In genomic region chr4:793941-794621, GRCh38 we compare ENCODE assay signal across 16 cellular contexts. TPM values are rescaled to one million over a fixed set of nuclear protein-coding genes. Genes with fewer than 3 reads are reported as not detected.
A peak's percentile ranks its signal among the peaks of the same experiment; 100 is the strongest.
DNase-seq lines count a peak whose midpoint lies in the region; ATAC-seq, FAIRE-seq and TF ChIP-seq lines count a peak whose summit lies in the region.
"Had no signal": no experiment of that assay in that cellular context is flagged by ENCODE, and none has a peak within 500 bp of the region (broad histone marks: within the 10 kb centered on the region; RNA-seq: fewer than 3 reads in every experiment).

No MANE protein-coding gene starts in this region.

- peak overlapping the region; percentile 18; the same call in 1 of the 2 replicates for H3K4me3 Mint-ChIP-seq in WTC11
- H3K4me3 Mint-ChIP-seq in activated CD8-positive, alpha-beta T cell treated with anti-CD3 and anti-CD28 coated beads, Interleukin-2, amount 10 ng/mL, durations not matched to agents 7 days and 5 days, result no peak overlapping the region
- H3K4me3 Mint-ChIP-seq: T-helper 1 cell treated with Interleukin-12 subunit alpha and Interleukin-12 subunit beta and Interleukin-4 antibody, amounts not matched to agents 30 μg/mL and 1 μg/mL, for 36 hours had no signal

- H3K4me1 ChIP-seq in upper lobe of left lung, result peaks cover 15 to 25% (median 19%) of the 10 kb centered on the region in 4 donors

- H3K36me3 Mint-ChIP-seq in WTC11, result no peaks in the 10 kb centered on the region
- no peaks in the 10 kb centered on the region for H3K36me3 Mint-ChIP-seq in activated CD8-positive, alpha-beta T cell treated with anti-CD3 and anti-CD28 coated beads, Interleukin-2, amount 10 ng/mL, durations not matched to agents 7 days and 5 days (ENCODE audit: low read depth)

- peak; percentile 70 for FAIRE-seq in D721Med (lab: Jason Lieb, UNC)

- H3K9me3 ChIP-seq in upper lobe of left lung, result no peaks in the 10 kb centered on the region
- H3K9me3 ChIP-seq: tibial nerve had no signal

- peaks cover 23% of the 10 kb centered on the region for H3K4me1 Mint-ChIP-seq in WTC11
- peaks cover 34% of the 10 kb centered on the region for H3K4me1 Mint-ChIP-seq in activated CD8-positive, alpha-beta T cell treated with anti-CD3 and anti-CD28 coated beads, Interleukin-2, amount 10 ng/mL, durations not matched to agents 7 days and 5 days (ENCODE audit: low read depth)

- TF ChIP-seq CTCF in D721Med (IDR thresholded peaks at IDR 0.05; ENCODE audit: insufficient read depth, missing control alignments), result no peak
- TF ChIP-seq CTCF in WTC11 (IDR thresholded peaks at IDR 0.05), result no peak
- no peak for TF ChIP-seq CTCF in upper lobe of left lung (IDR thresholded peaks at IDR 0.05)

- ATAC-seq in GM19395 (IDR thresholded peaks at IDR 0.05; ENCODE audit: unreplicated experiment) (peak; percentile 53), WTC11 (no peak), upper lobe of left lung (ENCODE audit: low FRiP score in 2 of 2) (no peak), GM18520 (IDR thresholded peaks at IDR 0.05; ENCODE audit: unreplicated experiment) (no peak)
- ATAC-seq in activated CD8-positive, alpha-beta T cell treated with anti-CD3 and anti-CD28 coated beads, Interleukin-2, amount 10 ng/mL, durations not matched to agents 7 days and 5 days, result no peak
- ATAC-seq: PC-3 had no signal

- TF ChIP-seq POLR2A in upper lobe of left lung (IDR thresholded peaks at IDR 0.05), result no peak

- H3K9me3 Mint-ChIP-seq in WTC11, result no peaks in the 10 kb centered on the region
- H3K9me3 Mint-ChIP-seq in activated CD8-positive, alpha-beta T cell treated with anti-CD3 and anti-CD28 coated beads, Interleukin-2, amount 10 ng/mL, durations not matched to agents 7 days and 5 days (ENCODE audit: insufficient read depth), result no peaks in the 10 kb centered on the region
- H3K9me3 Mint-ChIP-seq: T-helper 1 cell treated with Interleukin-12 subunit alpha and Interleukin-12 subunit beta and Interleukin-4 antibody, amounts not matched to agents 30 μg/mL and 1 μg/mL, for 36 hours had no signal

- H3K27me3 Mint-ChIP-seq in WTC11 (ENCODE audit: low read depth), result peaks cover 60% of the 10 kb centered on the region
- peaks cover 40% of the 10 kb centered on the region for H3K27me3 Mint-ChIP-seq in activated CD8-positive, alpha-beta T cell treated with anti-CD3 and anti-CD28 coated beads, Interleukin-2, amount 10 ng/mL, durations not matched to agents 7 days and 5 days (ENCODE audit: low read depth)

- H3K27ac ChIP-seq in upper lobe of left lung, result no peak overlapping the region
- H3K27ac ChIP-seq: coronary artery, tibial nerve had no signal

- TF ChIP-seq EP300 in upper lobe of left lung (IDR thresholded peaks at IDR 0.05), result no peak

- POLR2A ChIA-PET in WTC11 (lab: Charles Lee), result interaction anchor here (1.0 to 2.0 kb wide), 2 partner anchors 10 to 12 kb away, joined by 5 to 14 read pairs; no protein-coding TSS in a partner anchor
- POLR2A ChIA-PET in activated CD8-positive, alpha-beta T cell treated with anti-CD3 and anti-CD28 coated beads, Interleukin-2, amount 10 ng/mL, durations not matched to agents 7 days and 5 days (lab: Charles Lee), result interaction anchor here (1.3 to 2.8 kb wide), 2 partner anchors 9 to 12 kb away, joined by 3 to 19 read pairs; no protein-coding TSS in a partner anchor

- H3K36me3 ChIP-seq in upper lobe of left lung, result no peaks in the 10 kb centered on the region
- H3K36me3 ChIP-seq: tibial nerve had no signal

- WGBS in upper lobe of left lung, 2 donors, result 17 to 54% methylated on average over 10 to 19 of the region's 19 CpGs

- no peak overlapping the region for H3K27ac Mint-ChIP-seq in WTC11
- H3K27ac Mint-ChIP-seq in activated CD8-positive, alpha-beta T cell treated with anti-CD3 and anti-CD28 coated beads, Interleukin-2, amount 10 ng/mL, durations not matched to agents 7 days and 5 days, result no peak overlapping the region
- H3K27ac Mint-ChIP-seq: T-helper 1 cell treated with Interleukin-12 subunit alpha and Interleukin-12 subunit beta and Interleukin-4 antibody, amounts not matched to agents 30 μg/mL and 1 μg/mL, for 36 hours had no signal

- DNase-seq in D721Med (ENCODE audit: insufficient read length, low spot score) (no peak), WTC11 (ENCODE audit: low spot score) (no peak), myocyte (ENCODE audit: low read depth) (peak; percentile 63), upper lobe of left lung (no peak), SHP77 treated with DMSO at 0.1 percent for 48 hours (lab: John Stamatoyannopoulos, UW) (no peak)
- DNase-seq in activated CD8-positive, alpha-beta T cell treated with anti-CD3 and anti-CD28 coated beads, Interleukin-2, amount 10 ng/mL, durations not matched to agents 7 days and 5 days, result no peak
- DNase-seq: activated CD4-positive, alpha-beta T cell treated with anti-CD3 and anti-CD28 coated beads, Interleukin-2, amount 50 U/mL, for 4 hours; Calu3; NCI-H2029; PC-3 had no signal

- no peak overlapping the region for H3K4me3 ChIP-seq in upper lobe of left lung

- H3K27me3 ChIP-seq in upper lobe of left lung, result peaks cover 5 to 47% (median 28%) of the 10 kb centered on the region in 4 donors

- CTCF ChIA-PET in WTC11 (lab: Charles Lee), result interaction anchor here (1.3 to 3.3 kb wide), 9 partner anchors 10 to 110 kb away, joined by 3 to 19 read pairs (median 8); no protein-coding TSS in a partner anchor
- CTCF ChIA-PET in activated CD8-positive, alpha-beta T cell treated with anti-CD3 and anti-CD28 coated beads, Interleukin-2, amount 10 ng/mL, durations not matched to agents 7 days and 5 days (lab: Charles Lee), result interaction anchor here (1.0 to 1.5 kb wide), 2 partner anchors 51 to 193 kb away, joined by 3 read pairs; partner anchors contain the start of gene IDUA

TF ChIP-seq in WTC11, 78 proteins besides CTCF, POLR2A, EP300 and RAD21:
- TF ChIP-seq NFATC4 (CRISPR knock-in tag; IDR thresholded peaks at IDR 0.05), result no peak
- 0 out of 2 replicates have a peak, but pooled peaks have one; percentile 9 for TF ChIP-seq FOXP4 (CRISPR knock-in tag; IDR thresholded peaks at IDR 0.05)

RNA-seq across cellular contexts. Expression of gene CPLX1, which starts 31.8 kb away (rescaled TPM):
- total RNA-seq in WTC11 (2021), result 1.5 to 3.5 TPM (median 2.0 TPM) in 3 replicates
- total RNA-seq in myocyte, result 0.57 and 1.2 TPM in 2 replicates
- 1.2 TPM for polyA plus RNA-seq in myocyte (2012)
- total RNA-seq in upper lobe of left lung, result 1 to 10 TPM in 5 of 6 donors, under 1 TPM in 1; 0.61 to 4.2 (median 1.8) TPM
- total RNA-seq in activated CD8-positive, alpha-beta T cell treated with anti-CD3 and anti-CD28 coated beads, Interleukin-2, amount 10 ng/mL, durations not matched to agents 7 days and 5 days, result under 1 TPM; 0.39 to 0.53 TPM
- total RNA-seq: skeletal muscle tissue had no signal
